Comparison of ENCODE assay signal across 8 cellular contexts in genomic region chr13:90968510-90968909, GRCh38.
A peak's percentile ranks its signal among the peaks of the same experiment; 100 is the strongest.
DNase-seq lines count a peak whose midpoint lies in the region; ATAC-seq and TF ChIP-seq lines count a peak whose summit lies in the region.

No MANE protein-coding gene starts in this region.

- H4K20me1 ChIP-seq in PC-9 (ENCODE audit: insufficient read depth), result no peaks in the 10 kb centered on the region

- H3K9me2 ChIP-seq in PC-9 (ENCODE audit: insufficient read depth), result no peaks in the 10 kb centered on the region

- H2AFZ ChIP-seq in PC-9, result no peak overlapping the region

- TF ChIP-seq CTCF in PC-9 (conservative IDR thresholded peaks at IDR 0.05) (peak; percentile 51), glutamatergic neuron (IDR thresholded peaks at IDR 0.05; ENCODE audit: partially characterized antibody, unreplicated experiment) (peak; percentile 45), mucosa of descending colon (IDR thresholded peaks at IDR 0.05) (no peak)

- peak; percentile 13 for DNase-seq in Ammon's horn (ENCODE audit: low spot score)
- DNase-seq in PC-9, result peak in 1 of 2 experiments; percentile 22
- peak; percentile 68 for DNase-seq in glutamatergic neuron
- no peak for DNase-seq in activated CD4-positive, alpha-beta T cell treated with anti-CD3 and anti-CD28 coated beads, Interleukin-2, amount 10 ng/mL, durations not matched to agents 24 days and 14 days
- no peak for DNase-seq in mucosa of descending colon

- no peaks in the 10 kb centered on the region for H3K36me3 Mint-ChIP-seq in glutamatergic neuron (ENCODE audit: unreplicated experiment)
- no peaks in the 10 kb centered on the region for H3K36me3 Mint-ChIP-seq in activated CD4-positive, alpha-beta T cell treated with anti-CD3 and anti-CD28 coated beads, Interleukin-2, amount 10 ng/mL, durations not matched to agents 24 days and 14 days (ENCODE audit: low read depth)

- no peak overlapping the region for H3K27ac Mint-ChIP-seq in glutamatergic neuron (ENCODE audit: unreplicated experiment)
- H3K27ac Mint-ChIP-seq in activated CD4-positive, alpha-beta T cell treated with anti-CD3 and anti-CD28 coated beads, Interleukin-2, amount 10 ng/mL, durations not matched to agents 24 days and 14 days, result no peak overlapping the region

- POLR2A ChIA-PET in PC-9 (lab: Charles Lee; ENCODE audit: unreplicated experiment), result no interaction called here

- no peak overlapping the region for H3K4me2 ChIP-seq in PC-9

- no peak overlapping the region for H3K27ac ChIP-seq in PC-9

- no peaks in the 10 kb centered on the region for H3K9me3 Mint-ChIP-seq in glutamatergic neuron (ENCODE audit: unreplicated experiment)
- no peaks in the 10 kb centered on the region for H3K9me3 Mint-ChIP-seq in activated CD4-positive, alpha-beta T cell treated with anti-CD3 and anti-CD28 coated beads, Interleukin-2, amount 10 ng/mL, durations not matched to agents 24 days and 14 days

- no peaks in the 10 kb centered on the region for H3K79me2 ChIP-seq in PC-9 (ENCODE audit: low read depth)

- no peaks in the 10 kb centered on the region for H3K4me1 Mint-ChIP-seq in glutamatergic neuron (ENCODE audit: low read depth, unreplicated experiment)
- H3K4me1 Mint-ChIP-seq in activated CD4-positive, alpha-beta T cell treated with anti-CD3 and anti-CD28 coated beads, Interleukin-2, amount 10 ng/mL, durations not matched to agents 24 days and 14 days, result no peaks in the 10 kb centered on the region

- intact Hi-C loops in PC-9 (cut with micrococcal nuclease; ENCODE audit: unreplicated experiment), result no loop called here
- intact Hi-C loops in activated CD4-positive, alpha-beta T cell treated with anti-CD3 and anti-CD28 coated beads, Interleukin-2, amount 10 ng/mL, durations not matched to agents 24 days and 14 days (cut with micrococcal nuclease), result no loop called here
- intact Hi-C loops in mucosa of descending colon (cut with DNase I, micrococcal nuclease), result no loop called here

- BruUV-seq in PC-9 (replicated peaks; lab: Mats Ljungman, UMichigan), result no TSS peak

- peak; percentile 74 for ATAC-seq in GM18868 (IDR thresholded peaks at IDR 0.05; ENCODE audit: unreplicated experiment)
- no peak for ATAC-seq in HG03460 (IDR thresholded peaks at IDR 0.05; ENCODE audit: unreplicated experiment)
- no peak for ATAC-seq in GM21717 (IDR thresholded peaks at IDR 0.05; ENCODE audit: unreplicated experiment)
- no peak for ATAC-seq in mucosa of descending colon

- H3K4me3 Mint-ChIP-seq in glutamatergic neuron (ENCODE audit: unreplicated experiment), result no peak overlapping the region
- no peak overlapping the region for H3K4me3 Mint-ChIP-seq in activated CD4-positive, alpha-beta T cell treated with anti-CD3 and anti-CD28 coated beads, Interleukin-2, amount 10 ng/mL, durations not matched to agents 24 days and 14 days

- H3K4me1 ChIP-seq in PC-9 (replicated peaks; ENCODE audit: insufficient read depth), result no peaks in the 10 kb centered on the region
- H3K4me1 ChIP-seq in mucosa of descending colon (ENCODE audit: low read depth), result no peaks in the 10 kb centered on the region

- no peaks in the 10 kb centered on the region for H3K27me3 Mint-ChIP-seq in glutamatergic neuron (ENCODE audit: unreplicated experiment)
- no peaks in the 10 kb centered on the region for H3K27me3 Mint-ChIP-seq in activated CD4-positive, alpha-beta T cell treated with anti-CD3 and anti-CD28 coated beads, Interleukin-2, amount 10 ng/mL, durations not matched to agents 24 days and 14 days

- H3K4me3 ChIP-seq in PC-9 (no peak overlapping the region), mucosa of descending colon (no peak overlapping the region)

- H3K36me3 ChIP-seq in PC-9 (ENCODE audit: low read depth) (no peaks in the 10 kb centered on the region), mucosa of descending colon (ENCODE audit: low read depth) (no peaks in the 10 kb centered on the region)

- no peaks in the 10 kb centered on the region for H3K27me3 ChIP-seq in PC-9 (ENCODE audit: insufficient read depth, low read depth)

- H3F3A ChIP-seq in PC-9 (ENCODE audit: insufficient read depth, low read depth), result no peaks in the 10 kb centered on the region

- CTCF ChIA-PET in PC-9 (lab: Charles Lee), result interaction anchor here (0.6 to 1.1 kb wide), 2 partner anchors 101 to 1529 kb away, joined by 3 read pairs; no protein-coding TSS in a partner anchor

- no peaks in the 10 kb centered on the region for H3K9me3 ChIP-seq in PC-9 (ENCODE audit: insufficient read depth, low read depth)
- no peaks in the 10 kb centered on the region for H3K9me3 ChIP-seq in mucosa of descending colon

Comparison
In these comparisons a context has a peak if more than half of its experiments do, and no peak if none do; other contexts are left out.
1. DNase-seq: peak in Ammon's horn (single experiment) and glutamatergic neuron (single experiment); none in activated CD4-positive, alpha-beta T cell treated with anti-CD3 and anti-CD28 coated beads, Interleukin-2, amount 10 ng/mL, durations not matched to agents 24 days and 14 days (single experiment) and mucosa of descending colon (0 of 3).